In genomic region chr18:28357785-28358401, GRCh38 we compare ENCODE assay signal across 15 cellular contexts.
DNase-seq lines count a peak whose midpoint lies in the region; ATAC-seq lines count a peak whose summit lies in the region.
"Had no signal": no experiment of that assay in that cellular context is flagged by ENCODE, and none has a peak within 500 bp of the region (broad histone marks: within the 10 kb centered on the region; RNA-seq: fewer than 3 reads in every experiment).

No MANE protein-coding gene starts in this region.

- in situ Hi-C loops in SK-MEL-5 (cut with HindIII; ENCODE audit: low pct_unique_long_range_greater_than_20kb, low sequenced_read_pairs): no loop called here

- ATAC-seq in HG02610 (IDR thresholded peaks at IDR 0.05; ENCODE audit: unreplicated experiment): no peak
- no peak for ATAC-seq in HG03039 (IDR thresholded peaks at IDR 0.05; ENCODE audit: unreplicated experiment)
- ATAC-seq in HG03159 (IDR thresholded peaks at IDR 0.05; ENCODE audit: unreplicated experiment): no peak
- no peak for ATAC-seq in GM18517 (IDR thresholded peaks at IDR 0.05; ENCODE audit: unreplicated experiment)
- ATAC-seq: activated CD4-positive, alpha-beta T cell treated with anti-CD3 and anti-CD28 coated beads for 36 hours had no signal

- DNase-seq in D341Med (ENCODE audit: low spot score) (peak; percentile 42), HCEC 1CT (peak; percentile 69), SK-MEL-5 (ENCODE audit: low read depth, low spot score) (peak; percentile 53), iPS DF 4.7 (ENCODE audit: extremely low read depth, low spot score) (peak; percentile 60)
- DNase-seq: activated CD4-positive, alpha-beta T cell treated with anti-CD3 and anti-CD28 coated beads for 36 hours; activated gamma-delta T cell; CD4-positive, CD25-positive, alpha-beta regulatory T cell; colonic mucosa; head of caudate nucleus; NCI-H1694; Peyer's patch had no signal
